Comparison of ENCODE assay signal across 20 cellular contexts in the genomic region with DNA sequence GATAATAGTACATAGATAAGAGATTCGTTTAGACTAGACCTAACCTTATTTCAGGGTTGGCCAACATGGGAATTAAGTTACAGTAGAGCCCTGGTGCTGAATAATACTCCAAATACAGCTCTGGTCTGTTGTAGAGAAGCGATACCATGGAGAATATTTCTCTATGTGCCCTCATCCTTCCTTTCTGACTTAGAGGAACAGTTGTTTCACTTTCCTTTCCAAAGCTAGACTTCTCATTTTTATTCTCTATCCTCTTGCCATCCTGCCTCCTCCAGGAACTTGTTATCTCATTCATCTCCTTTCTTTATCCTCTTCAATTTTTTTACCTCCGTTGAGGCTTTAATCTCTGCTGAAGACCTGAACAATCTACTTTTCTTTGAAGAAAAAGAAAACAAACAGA.
"Had no signal": no experiment of that assay in that cellular context is flagged by ENCODE, and none has a peak within 500 bp of the region (broad histone marks: within the 10 kb centered on the region; RNA-seq: fewer than 3 reads in every experiment).

No MANE protein-coding gene starts in this region.

- H3K27ac ChIP-seq: ascending aorta, breast epithelium, foreskin keratinocyte, right atrium auricular region had no signal

- H3K27me3 ChIP-seq: ascending aorta, breast epithelium, foreskin keratinocyte, right atrium auricular region had no signal

- H3K27me3 Mint-ChIP-seq: activated naive CD4-positive, alpha-beta T cell treated with anti-CD3 and anti-CD28 coated beads, Interleukin-2, amount 10 ng/mL, durations not matched to agents 7 days and 5 days had no signal

- H3K36me3 Mint-ChIP-seq: activated naive CD4-positive, alpha-beta T cell treated with anti-CD3 and anti-CD28 coated beads, Interleukin-2, amount 10 ng/mL, durations not matched to agents 7 days and 5 days; immature natural killer cell had no signal

- H3K27ac Mint-ChIP-seq: activated naive CD4-positive, alpha-beta T cell treated with anti-CD3 and anti-CD28 coated beads, Interleukin-2, amount 10 ng/mL, durations not matched to agents 7 days and 5 days; activated T-helper 17 cell treated with anti-CD3 and anti-CD28 coated beads, Interleukin-2, amount 50 U/mL, for 72 hours; dendritic cell treated with granulocyte-macrophage colony-stimulating factor and Interleukin-4, amounts not matched to agents 40 ng/mL and 50 ng/mL, for 4 days; effector memory CD8-positive, alpha-beta T cell; immature natural killer cell; nephron; progenitor cell of endocrine pancreas had no signal

- H3K4me3 ChIP-seq: ascending aorta, breast epithelium, right atrium auricular region had no signal

- H3K36me3 ChIP-seq: ascending aorta, breast epithelium, right atrium auricular region had no signal

- H3K9me3 Mint-ChIP-seq: activated naive CD4-positive, alpha-beta T cell treated with anti-CD3 and anti-CD28 coated beads, Interleukin-2, amount 10 ng/mL, durations not matched to agents 7 days and 5 days; activated T-helper 17 cell treated with anti-CD3 and anti-CD28 coated beads, Interleukin-2, amount 50 U/mL, for 72 hours; dendritic cell treated with granulocyte-macrophage colony-stimulating factor and Interleukin-4, amounts not matched to agents 40 ng/mL and 50 ng/mL, for 4 days; effector memory CD8-positive, alpha-beta T cell; immature natural killer cell; nephron had no signal

- ATAC-seq: activated T-helper 17 cell treated with anti-CD3 and anti-CD28 coated beads, Interleukin-2, amount 50 U/mL, for 72 hours; effector memory CD8-positive, alpha-beta T cell; foreskin keratinocyte had no signal

- H3K4me3 Mint-ChIP-seq: activated naive CD4-positive, alpha-beta T cell treated with anti-CD3 and anti-CD28 coated beads, Interleukin-2, amount 10 ng/mL, durations not matched to agents 7 days and 5 days; activated T-helper 17 cell treated with anti-CD3 and anti-CD28 coated beads, Interleukin-2, amount 50 U/mL, for 72 hours; dendritic cell treated with granulocyte-macrophage colony-stimulating factor and Interleukin-4, amounts not matched to agents 40 ng/mL and 50 ng/mL, for 4 days; effector memory CD8-positive, alpha-beta T cell; immature natural killer cell; nephron had no signal

- H3K4me1 ChIP-seq: breast epithelium, right atrium auricular region had no signal

- H3K9me3 ChIP-seq: ascending aorta, breast epithelium, right atrium auricular region had no signal

- H3K4me1 Mint-ChIP-seq: activated naive CD4-positive, alpha-beta T cell treated with anti-CD3 and anti-CD28 coated beads, Interleukin-2, amount 10 ng/mL, durations not matched to agents 7 days and 5 days; activated T-helper 17 cell treated with anti-CD3 and anti-CD28 coated beads, Interleukin-2, amount 50 U/mL, for 72 hours; immature natural killer cell had no signal

- DNase-seq: activated naive CD4-positive, alpha-beta T cell treated with anti-CD3 and anti-CD28 coated beads, Interleukin-2, amount 10 ng/mL, durations not matched to agents 7 days and 5 days; activated T-cell treated with anti-CD3 and anti-CD28 coated beads for 4 hours; effector memory CD8-positive, alpha-beta T cell; foreskin keratinocyte; head of caudate nucleus; immature natural killer cell; mesendoderm; nucleus accumbens; stimulated activated CD4-positive, alpha-beta T cell treated with anti-CD3 and anti-CD28 coated beads, Interleukin-15, amount 100 ng/mL, for 24 hours; stimulated activated CD4-positive, alpha-beta T cell treated with anti-CD3 and anti-CD28 coated beads, Interleukin-4, amount 100 ng/mL, for 24 hours; stimulated activated naive CD4-positive, alpha-beta T cell treated with Interleukin-2 at 50 U/mL for 16 hours; substantia nigra; trophoblast cell had no signal
